ENCODE assay signal across 9 cellular contexts in the genomic region with DNA sequence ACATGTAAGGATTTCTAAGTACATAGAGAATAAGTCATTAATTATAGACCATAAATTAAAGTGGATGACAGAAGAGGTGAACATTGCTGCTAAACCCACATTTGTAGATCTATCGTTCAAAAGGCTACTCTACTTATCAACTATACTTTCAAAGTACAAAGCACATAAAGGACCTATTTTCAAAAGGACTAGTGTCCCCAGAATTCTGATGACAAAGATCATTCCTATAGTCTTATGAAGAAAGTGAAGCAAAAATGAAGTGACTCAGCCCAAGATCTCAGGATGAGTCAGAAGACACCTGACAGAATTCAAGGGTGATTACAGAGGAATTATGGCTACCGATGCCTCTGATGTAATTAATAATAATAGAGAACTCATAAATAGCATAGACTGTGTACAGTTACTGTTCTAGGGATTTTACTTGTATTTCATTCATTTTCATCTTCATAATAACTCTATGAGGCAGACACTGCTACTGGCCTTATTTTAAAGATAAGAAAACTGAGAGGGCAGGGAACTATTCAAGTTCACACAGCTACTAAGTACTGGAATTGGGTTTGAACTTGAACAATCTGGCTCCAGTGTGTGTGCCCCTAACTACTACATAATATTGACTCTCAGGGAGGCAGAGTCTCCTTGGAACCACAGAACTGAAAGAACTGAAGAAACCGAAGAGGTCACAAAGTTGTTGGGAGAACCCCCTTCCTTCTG. TPM values are rescaled to one million over a fixed set of nuclear protein-coding genes. Genes with fewer than 3 reads are reported as not detected.
DNase-seq lines count a peak whose midpoint lies in the region; ATAC-seq and TF ChIP-seq lines count a peak whose summit lies in the region.
"Had no signal": no experiment of that assay in that cellular context is flagged by ENCODE, and none has a peak within 500 bp of the region (broad histone marks: within the 10 kb centered on the region; RNA-seq: fewer than 3 reads in every experiment).

No MANE protein-coding gene starts in this region.

- CTCF ChIA-PET in Caco-2 (lab: Charles Lee): no interaction called here

- BruUV-seq in Caco-2 (replicated peaks; lab: Mats Ljungman, UMichigan): no TSS peak

- H3K9me3 ChIP-seq in heart right ventricle (no peaks in the 10 kb centered on the region), right cardiac atrium (ENCODE audit: control insufficient read depth, low read length) (no peaks in the 10 kb centered on the region), ascending aorta (no peaks in the 10 kb centered on the region), uterus (no peaks in the 10 kb centered on the region), Caco-2 (no peaks in the 10 kb centered on the region)

- H3K4me1 Mint-ChIP-seq in Caco-2 (ENCODE audit: low read depth, unreplicated experiment): peaks cover 21% of the 10 kb centered on the region

- 69 to 77% methylated on average over 3 of the region's 3 CpGs for WGBS in heart right ventricle, 2 donors
- 73% methylated on average over 3 of the region's 3 CpGs for WGBS in right cardiac atrium

- no peaks in the 10 kb centered on the region for H3K36me3 Mint-ChIP-seq in Caco-2 (ENCODE audit: insufficient read depth, unreplicated experiment)
- H3K36me3 Mint-ChIP-seq: CD4-positive, CD25-positive, alpha-beta regulatory T cell had no signal

- H3K36me3 ChIP-seq in heart right ventricle (no peaks in the 10 kb centered on the region), ascending aorta (no peaks in the 10 kb centered on the region), uterus (no peaks in the 10 kb centered on the region), Caco-2 (ENCODE audit: control insufficient read depth, insufficient read depth, low read length) (no peaks in the 10 kb centered on the region)

- TF ChIP-seq CTCF in heart right ventricle (IDR thresholded peaks at IDR 0.05) (no peak), ascending aorta (IDR thresholded peaks at IDR 0.05) (no peak), uterus (IDR thresholded peaks at IDR 0.05) (no peak), Caco-2 (IDR thresholded peaks at IDR 0.05; ENCODE audit: insufficient read depth in 1 of 2, low read depth in 1 of 2, low read length in 1 of 2, severe bottlenecking in 1 of 2, unreplicated experiment in 1 of 2) (no peak)

- no peak overlapping the region for H3K4me3 Mint-ChIP-seq in Caco-2 (ENCODE audit: unreplicated experiment)
- H3K4me3 Mint-ChIP-seq: CD4-positive, CD25-positive, alpha-beta regulatory T cell had no signal

- H3K27me3 Mint-ChIP-seq in Caco-2 (ENCODE audit: insufficient read depth, unreplicated experiment): no peaks in the 10 kb centered on the region

- H3K4me3 ChIP-seq in heart right ventricle (no peak overlapping the region), right cardiac atrium (ENCODE audit: low read length) (no peak overlapping the region), ascending aorta (no peak overlapping the region), uterus (no peak overlapping the region), Caco-2 (ENCODE audit: low read depth, low read length) (no peak overlapping the region)

- H3K27ac Mint-ChIP-seq in Caco-2 (ENCODE audit: unreplicated experiment): no peak overlapping the region
- H3K27ac Mint-ChIP-seq: CD4-positive, CD25-positive, alpha-beta regulatory T cell had no signal

- DNase-seq in heart right ventricle: no peak
- no peak for DNase-seq in right cardiac atrium
- no peak for DNase-seq in ascending aorta (ENCODE audit: low spot score in 2 of 2)
- no peak for DNase-seq in uterus
- no peak for DNase-seq in Caco-2
- DNase-seq in COR-L47 (lab: John Stamatoyannopoulos, UW): no peak
- no peak for DNase-seq in SIG-M5 treated with dmso at 0.1 percent for 504 hours (lab: John Stamatoyannopoulos, UW; ENCODE audit: unreplicated experiment)

- ATAC-seq in heart right ventricle: no peak
- ATAC-seq in right cardiac atrium: no peak
- ATAC-seq in HG03060 (IDR thresholded peaks at IDR 0.05; ENCODE audit: low read depth, unreplicated experiment): peak; percentile 86

- POLR2A ChIA-PET in Caco-2 (lab: Charles Lee): no interaction called here

- H3K27ac ChIP-seq in heart right ventricle: peak overlapping the region in 6 of 10 donors; percentile 32 to 78 (median 66)
- no peak overlapping the region for H3K27ac ChIP-seq in right cardiac atrium (ENCODE audit: low read length)
- H3K27ac ChIP-seq in ascending aorta: peak overlapping the region; percentile 63 to 65
- peak overlapping the region; percentile 61 to 70 for H3K27ac ChIP-seq in uterus

- no peaks in the 10 kb centered on the region for H3K9me3 Mint-ChIP-seq in Caco-2 (ENCODE audit: unreplicated experiment)

- TF ChIP-seq POLR2A in uterus (IDR thresholded peaks at IDR 0.05): no peak

- no peaks in the 10 kb centered on the region for H3K27me3 ChIP-seq in heart right ventricle
- H3K27me3 ChIP-seq in right cardiac atrium (ENCODE audit: control insufficient read depth, insufficient read depth): no peaks in the 10 kb centered on the region
- H3K27me3 ChIP-seq in ascending aorta: no peaks in the 10 kb centered on the region
- no peaks in the 10 kb centered on the region for H3K27me3 ChIP-seq in uterus
- no peaks in the 10 kb centered on the region for H3K27me3 ChIP-seq in Caco-2 (replicated peaks; ENCODE audit: control insufficient read depth, insufficient read depth, low read length)

- H3K4me1 ChIP-seq in heart right ventricle (peaks cover 23 to 85% (median 69%) of the 10 kb centered on the region in 9 donors), right cardiac atrium (ENCODE audit: control insufficient read depth, insufficient read depth, low read length) (peaks cover 7% of the 10 kb centered on the region), ascending aorta (peaks cover 0 to 37% of the 10 kb centered on the region in 2 donors), uterus (peaks cover 4 to 8% of the 10 kb centered on the region in 2 donors), Caco-2 (peaks cover 6% of the 10 kb centered on the region)

- intact Hi-C loops in heart right ventricle (cut with DNase I): loop anchor here in 2 of 10 donors (5.0 to 10.0 kb wide), 2 partner anchors 45 to 47 kb away; no protein-coding TSS in a partner anchor
- intact Hi-C loops in right cardiac atrium (cut with DNase I): no loop called here
- intact Hi-C loops in ascending aorta (cut with DNase I): loop anchor here (2.0 to 10.0 kb wide), 3 partner anchors 17 to 1633 kb away; a partner anchor contains a TSS
- intact Hi-C loops in uterus (cut with DNase I; ENCODE audit: low total_unique reads): no loop called here
- intact Hi-C loops in Caco-2 (cut with micrococcal nuclease; ENCODE audit: unreplicated experiment): no loop called here

RNA-seq across cellular contexts. Expression of a gene that starts 17.1 kb away (rescaled TPM):
- total RNA-seq in heart right ventricle (100 to 1,000 TPM in 1 of 10 donors, 10 to 100 TPM in 9; 46.8 to 113 (median 74.8) TPM), right cardiac atrium (10 to 100 TPM; 51.1 to 63.7 (median 59.5) TPM), ascending aorta (7.5 TPM), uterus (10 to 100 TPM in 2 of 4 donors, 1 to 10 TPM in 1, under 1 TPM in 1; 0.51 to 33.5 (median 16.5) TPM), Caco-2 (2022) (26.4 and 32.2 TPM in 2 replicates)
- polyA plus RNA-seq in heart right ventricle (10 to 100 TPM in 1 of 2 donors, 1 to 10 TPM in 1; 4.8 to 10.9 TPM), right cardiac atrium (12.6 TPM)
